Comparison of ENCODE assay signal across 1 cellular context in the genomic region with DNA sequence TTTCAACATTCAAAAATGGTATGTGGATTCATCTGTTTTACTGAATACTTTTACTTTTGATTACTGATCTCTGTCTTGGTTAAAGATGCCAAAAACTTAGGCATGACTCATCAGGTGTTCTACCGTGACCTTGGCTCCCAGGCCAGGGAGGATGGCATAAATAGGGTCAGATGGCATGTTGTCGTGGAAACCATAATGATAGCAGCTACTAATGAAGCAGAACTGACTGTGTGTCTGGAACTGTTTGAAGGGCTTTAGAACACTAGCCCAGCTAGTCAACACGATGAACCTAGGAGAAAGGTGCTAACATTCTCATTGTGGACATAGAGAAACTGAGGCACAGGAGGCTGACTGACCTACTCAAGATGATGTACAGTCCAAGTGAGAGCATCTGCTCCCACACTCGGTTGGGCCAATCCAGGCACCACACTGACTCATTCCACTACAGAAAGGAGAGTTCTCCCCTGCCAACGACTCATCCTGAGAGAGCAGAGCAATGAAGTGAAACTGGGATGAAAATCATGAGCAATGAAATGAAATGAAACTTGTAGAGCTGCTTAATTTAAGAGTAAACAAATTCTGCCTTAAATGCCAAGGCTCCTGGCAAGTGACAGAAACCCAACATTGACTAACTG.
TF ChIP-seq lines count a peak whose summit lies in the region.

No MANE protein-coding gene starts in this region.

TF ChIP-seq in GM12878, 131 proteins besides CTCF, POLR2A, EP300 and RAD21 (continued from another document):
- TF ChIP-seq, protein P1, sequence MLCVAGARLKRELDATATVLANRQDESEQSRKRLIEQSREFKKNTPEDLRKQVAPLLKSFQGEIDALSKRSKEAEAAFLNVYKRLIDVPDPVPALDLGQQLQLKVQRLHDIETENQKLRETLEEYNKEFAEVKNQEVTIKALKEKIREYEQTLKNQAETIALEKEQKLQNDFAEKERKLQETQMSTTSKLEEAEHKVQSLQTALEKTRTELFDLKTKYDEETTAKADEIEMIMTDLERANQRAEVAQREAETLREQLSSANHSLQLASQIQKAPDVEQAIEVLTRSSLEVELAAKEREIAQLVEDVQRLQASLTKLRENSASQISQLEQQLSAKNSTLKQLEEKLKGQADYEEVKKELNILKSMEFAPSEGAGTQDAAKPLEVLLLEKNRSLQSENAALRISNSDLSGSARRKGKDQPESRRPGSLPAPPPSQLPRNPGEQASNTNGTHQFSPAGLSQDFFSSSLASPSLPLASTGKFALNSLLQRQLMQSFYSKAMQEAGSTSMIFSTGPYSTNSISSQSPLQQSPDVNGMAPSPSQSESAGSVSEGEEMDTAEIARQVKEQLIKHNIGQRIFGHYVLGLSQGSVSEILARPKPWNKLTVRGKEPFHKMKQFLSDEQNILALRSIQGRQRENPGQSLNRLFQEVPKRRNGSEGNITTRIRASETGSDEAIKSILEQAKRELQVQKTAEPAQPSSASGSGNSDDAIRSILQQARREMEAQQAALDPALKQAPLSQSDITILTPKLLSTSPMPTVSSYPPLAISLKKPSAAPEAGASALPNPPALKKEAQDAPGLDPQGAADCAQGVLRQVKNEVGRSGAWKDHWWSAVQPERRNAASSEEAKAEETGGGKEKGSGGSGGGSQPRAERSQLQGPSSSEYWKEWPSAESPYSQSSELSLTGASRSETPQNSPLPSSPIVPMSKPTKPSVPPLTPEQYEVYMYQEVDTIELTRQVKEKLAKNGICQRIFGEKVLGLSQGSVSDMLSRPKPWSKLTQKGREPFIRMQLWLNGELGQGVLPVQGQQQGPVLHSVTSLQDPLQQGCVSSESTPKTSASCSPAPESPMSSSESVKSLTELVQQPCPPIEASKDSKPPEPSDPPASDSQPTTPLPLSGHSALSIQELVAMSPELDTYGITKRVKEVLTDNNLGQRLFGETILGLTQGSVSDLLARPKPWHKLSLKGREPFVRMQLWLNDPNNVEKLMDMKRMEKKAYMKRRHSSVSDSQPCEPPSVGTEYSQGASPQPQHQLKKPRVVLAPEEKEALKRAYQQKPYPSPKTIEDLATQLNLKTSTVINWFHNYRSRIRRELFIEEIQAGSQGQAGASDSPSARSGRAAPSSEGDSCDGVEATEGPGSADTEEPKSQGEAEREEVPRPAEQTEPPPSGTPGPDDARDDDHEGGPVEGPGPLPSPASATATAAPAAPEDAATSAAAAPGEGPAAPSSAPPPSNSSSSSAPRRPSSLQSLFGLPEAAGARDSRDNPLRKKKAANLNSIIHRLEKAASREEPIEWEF (IDR thresholded peaks at IDR 0.05; ENCODE audit: insufficient replicate concordance, low read depth, low read length) = no peak
- TF ChIP-seq PAX5 (IDR thresholded peaks at IDR 0.05; ENCODE audit: borderline replicate concordance, low read depth, low read length) (peak; percentile 84; the same call in 1 of the 2 replicates), NR2C2 (IDR thresholded peaks at IDR 0.05; ENCODE audit: borderline replicate concordance, control insufficient read depth, insufficient read length, low read depth) (no peak), SPI1 (IDR thresholded peaks at IDR 0.05; ENCODE audit: borderline replicate concordance, insufficient read depth, low read depth, low read length) (no peak; the same call in 1 of the 2 replicates), HCFC1 (IDR thresholded peaks at IDR 0.05; ENCODE audit: low read length) (no peak), ZZZ3 (IDR thresholded peaks at IDR 0.05; ENCODE audit: control insufficient read depth, insufficient read length, low read depth) (no peak), JUNB (IDR thresholded peaks at IDR 0.05) (peak; percentile 93), SIN3A (IDR thresholded peaks at IDR 0.05; ENCODE audit: low read depth, low read length) (no peak), PML (IDR thresholded peaks at IDR 0.05; ENCODE audit: low read length) (no peak), ESRRA (IDR thresholded peaks at IDR 0.05; ENCODE audit: low read length) (no peak), POLR2AphosphoS5 (IDR thresholded peaks at IDR 0.05; ENCODE audit: low read length) (no peak), ZBED1 (IDR thresholded peaks at IDR 0.05; ENCODE audit: borderline replicate concordance) (0 out of 2 replicates have a peak, but pooled peaks have one; percentile 12), BACH1 (IDR thresholded peaks at IDR 0.05; ENCODE audit: borderline replicate concordance) (no peak), NFIC (IDR thresholded peaks at IDR 0.05; ENCODE audit: low read depth, low read length) (peak; percentile 78), MXI1 (IDR thresholded peaks at IDR 0.05; ENCODE audit: low read depth, low read length) (no peak), RUNX3 (IDR thresholded peaks at IDR 0.05; ENCODE audit: low read length) (peak; percentile 72), PAX8 (IDR thresholded peaks at IDR 0.05) (no peak), ZNF217 (IDR thresholded peaks at IDR 0.05) (0 out of 2 replicates have a peak, but pooled peaks have one; percentile 20)
- TF ChIP-seq, protein P2, sequence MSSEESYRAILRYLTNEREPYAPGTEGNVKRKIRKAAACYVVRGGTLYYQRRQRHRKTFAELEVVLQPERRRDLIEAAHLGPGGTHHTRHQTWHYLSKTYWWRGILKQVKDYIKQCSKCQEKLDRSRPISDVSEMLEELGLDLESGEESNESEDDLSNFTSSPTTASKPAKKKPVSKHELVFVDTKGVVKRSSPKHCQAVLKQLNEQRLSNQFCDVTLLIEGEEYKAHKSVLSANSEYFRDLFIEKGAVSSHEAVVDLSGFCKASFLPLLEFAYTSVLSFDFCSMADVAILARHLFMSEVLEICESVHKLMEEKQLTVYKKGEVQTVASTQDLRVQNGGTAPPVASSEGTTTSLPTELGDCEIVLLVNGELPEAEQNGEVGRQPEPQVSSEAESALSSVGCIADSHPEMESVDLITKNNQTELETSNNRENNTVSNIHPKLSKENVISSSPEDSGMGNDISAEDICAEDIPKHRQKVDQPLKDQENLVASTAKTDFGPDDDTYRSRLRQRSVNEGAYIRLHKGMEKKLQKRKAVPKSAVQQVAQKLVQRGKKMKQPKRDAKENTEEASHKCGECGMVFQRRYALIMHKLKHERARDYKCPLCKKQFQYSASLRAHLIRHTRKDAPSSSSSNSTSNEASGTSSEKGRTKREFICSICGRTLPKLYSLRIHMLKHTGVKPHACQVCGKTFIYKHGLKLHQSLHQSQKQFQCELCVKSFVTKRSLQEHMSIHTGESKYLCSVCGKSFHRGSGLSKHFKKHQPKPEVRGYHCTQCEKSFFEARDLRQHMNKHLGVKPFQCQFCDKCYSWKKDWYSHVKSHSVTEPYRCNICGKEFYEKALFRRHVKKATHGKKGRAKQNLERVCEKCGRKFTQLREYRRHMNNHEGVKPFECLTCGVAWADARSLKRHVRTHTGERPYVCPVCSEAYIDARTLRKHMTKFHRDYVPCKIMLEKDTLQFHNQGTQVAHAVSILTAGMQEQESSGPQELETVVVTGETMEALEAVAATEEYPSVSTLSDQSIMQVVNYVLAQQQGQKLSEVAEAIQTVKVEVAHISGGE (CRISPR knock-in tag; IDR thresholded peaks at IDR 0.05) = no peak
TF ChIP-seq in GM12878: peak in this region for 23.
